8 cellular contexts compared by ENCODE assay signal in the genomic region with DNA sequence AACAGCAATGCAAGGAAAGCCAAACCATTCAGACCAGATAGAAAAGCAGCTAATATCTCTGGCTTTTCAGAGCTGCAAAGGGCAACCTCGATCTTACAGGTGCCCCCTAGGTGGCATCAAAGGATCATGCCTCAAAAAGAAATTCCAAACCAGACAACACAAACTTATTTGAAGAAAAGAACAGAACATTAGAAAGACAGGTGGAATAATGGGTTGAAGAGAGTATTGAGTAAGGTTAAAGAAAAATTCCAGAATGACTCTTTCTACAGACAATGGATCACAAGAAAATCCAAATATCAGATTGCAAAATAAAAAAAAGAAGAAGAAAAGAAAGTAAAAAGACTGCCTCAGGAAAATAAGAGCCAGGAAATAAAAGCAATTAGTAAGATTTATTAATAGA.
DNase-seq lines count a peak whose midpoint lies in the region; ATAC-seq and TF ChIP-seq lines count a peak whose summit lies in the region.

No MANE protein-coding gene starts in this region.

- TF ChIP-seq CTCF in osteocyte (IDR thresholded peaks at IDR 0.05): peak; percentile 42

- no peaks in the 10 kb centered on the region for H3K4me1 Mint-ChIP-seq in osteocyte (ENCODE audit: unreplicated experiment)

- no peak overlapping the region for H3K4me3 Mint-ChIP-seq in osteocyte (ENCODE audit: unreplicated experiment)

- ATAC-seq in GM18502 (IDR thresholded peaks at IDR 0.05; ENCODE audit: poor library complexity, unreplicated experiment): no peak

- H3K36me3 Mint-ChIP-seq in osteocyte (ENCODE audit: unreplicated experiment): no peaks in the 10 kb centered on the region

- no peaks in the 10 kb centered on the region for H3K9me3 Mint-ChIP-seq in osteocyte (ENCODE audit: unreplicated experiment)

- peaks cover 13% of the 10 kb centered on the region for H3K27me3 Mint-ChIP-seq in osteocyte (ENCODE audit: unreplicated experiment)

- DNase-seq in NCI-H2227 (lab: John Stamatoyannopoulos, UW; ENCODE audit: unreplicated experiment) (peak; percentile 36), NCI-H2227 treated with DMSO at 0.1 percent for 48 hours (lab: John Stamatoyannopoulos, UW) (no peak), NCI-H345 (lab: John Stamatoyannopoulos, UW) (peak; percentile 43), dermis microvascular lymphatic vessel endothelial cell (ENCODE audit: low read depth in 2 of 2) (peak; percentile 36 to 62), osteocyte (ENCODE audit: extremely low spot score, unreplicated experiment) (no peak), SKM-1 treated with dmso at 0.1 percent for 144 hours (lab: John Stamatoyannopoulos, UW; ENCODE audit: unreplicated experiment) (no peak)
- no peak for DNase-seq in activated CD4-positive, alpha-beta T cell treated with anti-CD3 and anti-CD28 coated beads, Interleukin-2, amount 50 U/mL, for 4 hours

- H3K27ac Mint-ChIP-seq in osteocyte (ENCODE audit: unreplicated experiment): no peak overlapping the region

Comparison
In these comparisons a context has a peak if more than half of its experiments do, and no peak if none do; other contexts are left out.
1. DNase-seq: peak in NCI-H2227 (single experiment), NCI-H345 (single experiment) and dermis microvascular lymphatic vessel endothelial cell (2 of 2); none in NCI-H2227 treated with DMSO at 0.1 percent for 48 hours (single experiment), osteocyte (single experiment), SKM-1 treated with dmso at 0.1 percent for 144 hours (single experiment) and activated CD4-positive, alpha-beta T cell treated with anti-CD3 and anti-CD28 coated beads, Interleukin-2, amount 50 U/mL, for 4 hours (0 of 2).